In the genomic region with DNA sequence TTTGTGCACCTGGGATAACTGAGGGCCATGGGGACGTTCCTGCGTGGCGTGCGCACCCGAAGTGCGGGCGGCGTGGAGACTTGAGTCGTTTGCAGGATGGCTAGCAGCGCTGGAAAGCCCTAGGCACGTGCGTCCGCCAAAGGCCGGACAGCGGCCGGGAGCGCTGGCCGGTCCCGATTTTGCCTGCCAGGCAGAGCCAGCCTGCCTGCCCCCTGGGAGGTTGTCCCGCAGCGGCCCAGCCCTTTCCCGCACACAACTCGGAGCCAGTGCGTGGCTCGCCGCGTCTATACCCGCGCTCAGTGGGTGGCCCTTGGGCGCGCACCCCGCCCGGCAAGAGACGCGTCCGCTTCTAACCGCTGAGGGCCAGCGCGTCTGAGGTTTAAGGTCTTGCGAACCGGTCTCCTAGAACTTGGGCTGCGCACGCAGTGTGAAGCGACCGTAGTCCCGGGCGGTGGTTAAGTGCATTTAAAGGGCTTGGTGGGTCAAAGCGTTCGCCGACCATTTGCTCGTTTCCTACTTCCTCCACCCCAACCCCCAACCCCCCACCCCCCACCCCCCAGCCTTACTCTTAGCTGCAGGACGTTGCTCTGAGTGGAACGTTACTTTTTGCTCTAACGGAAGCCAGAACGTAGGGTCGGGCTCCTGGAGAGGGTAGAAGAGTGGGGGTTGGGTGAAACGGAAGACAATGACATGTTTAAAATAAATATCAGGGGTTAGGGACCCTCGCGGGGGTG, we compare ENCODE assay signal across 8 cellular contexts. TPM values are rescaled to one million over a fixed set of nuclear protein-coding genes. Genes with fewer than 3 reads are reported as not detected.
A peak's percentile ranks its signal among the peaks of the same experiment; 100 is the strongest.
DNase-seq lines count a peak whose midpoint lies in the region; ATAC-seq and TF ChIP-seq lines count a peak whose summit lies in the region.

No MANE protein-coding gene starts in this region.

- ATAC-seq in DND-41 (ENCODE audit: insufficient read depth, low read depth) (peak; percentile 76), GM21360 (IDR thresholded peaks at IDR 0.05; ENCODE audit: unreplicated experiment) (peak; percentile 35), GM18870 (IDR thresholded peaks at IDR 0.05; ENCODE audit: unreplicated experiment) (no peak)

- peak overlapping the region; percentile 97 for H2AFZ ChIP-seq in DND-41 (ENCODE audit: low read depth, low read length)

- DNase-seq in DND-41 (peak; percentile 85), HS-5 (ENCODE audit: low read depth) (peak; percentile 14), Peyer's patch (peak in 2 of 3 donors; percentile 65 to 72), astrocyte of the cerebellum (ENCODE audit: low read depth) (peak; percentile 6)
- DNase-seq in stimulated activated CD4-positive, alpha-beta T cell treated with anti-CD3 and anti-CD28 coated beads, Interleukin-12 subunit alpha, Interleukin-12 subunit beta, amount 100 ng/mL, for 24 hours (ENCODE audit: low read depth in 2 of 2) = peak; percentile 5 to 26

- no peak for TF ChIP-seq POLR2A in Peyer's patch (IDR thresholded peaks at IDR 0.05)

- no peaks in the 10 kb centered on the region for H3K9me3 ChIP-seq in DND-41 (ENCODE audit: insufficient read depth, low read length, severe bottlenecking)
- H3K9me3 ChIP-seq in Peyer's patch = no peaks in the 10 kb centered on the region
- no peaks in the 10 kb centered on the region for H3K9me3 ChIP-seq in iPS-18c (ENCODE audit: control insufficient read depth, insufficient read depth, low read length)

- peaks cover 63% of the 10 kb centered on the region for H3K4me1 ChIP-seq in DND-41 (ENCODE audit: insufficient read depth, low read length)
- peaks cover 0 to 12% (median 1%) of the 10 kb centered on the region in 4 donors for H3K4me1 ChIP-seq in Peyer's patch

- in situ Hi-C loops in astrocyte of the cerebellum (cut with HindIII; ENCODE audit: low sequenced_read_pairs) = no loop called here

- peak overlapping the region; percentile 100 for H3K27ac ChIP-seq in DND-41 (ENCODE audit: low read length)
- peak overlapping the region; percentile 25 to 76 (median 58) for H3K27ac ChIP-seq in Peyer's patch

- peak overlapping the region; percentile 99 for H3K9ac ChIP-seq in DND-41 (ENCODE audit: low read depth, low read length)

- H3K4me3 ChIP-seq in DND-41 (ENCODE audit: low read depth in 1 of 2, low read length in 2 of 2) = peak overlapping the region; percentile 67 to 98
- H3K4me3 ChIP-seq in Peyer's patch = peak overlapping the region; percentile 46 to 70 (median 62)
- H3K4me3 ChIP-seq in astrocyte of the cerebellum (ENCODE audit: low read depth, low read length) = peak overlapping the region; percentile 82
- peak overlapping the region; percentile 91 for H3K4me3 ChIP-seq in iPS-18c (ENCODE audit: insufficient read depth, low read depth, low read length)

- peaks cover 44% of the 10 kb centered on the region for H4K20me1 ChIP-seq in DND-41 (ENCODE audit: insufficient read depth, low read length)

- H3K79me2 ChIP-seq in DND-41 (ENCODE audit: insufficient read depth, low read length) = peaks cover 72% of the 10 kb centered on the region

- H3K36me3 ChIP-seq in DND-41 (ENCODE audit: insufficient read depth, low read length) = peaks cover 44% of the 10 kb centered on the region
- H3K36me3 ChIP-seq in Peyer's patch = no peaks in the 10 kb centered on the region

- no peaks in the 10 kb centered on the region for H3K27me3 ChIP-seq in DND-41 (ENCODE audit: insufficient read depth, low read length, poor library complexity)
- no peaks in the 10 kb centered on the region for H3K27me3 ChIP-seq in Peyer's patch

- H3K4me2 ChIP-seq in DND-41 (ENCODE audit: insufficient read depth, low read length) = peak overlapping the region; percentile 76

- TF ChIP-seq CTCF in DND-41 (IDR thresholded peaks at IDR 0.05; ENCODE audit: borderline replicate concordance, extremely low read depth, low read length, poor library complexity, severe bottlenecking) (no peak), Peyer's patch (IDR thresholded peaks at IDR 0.05) (no peak), astrocyte of the cerebellum (IDR thresholded peaks at IDR 0.05; ENCODE audit: low read depth, low read length, missing control alignments) (no peak)

RNA-seq across cellular contexts. Expression of a gene that starts 0.6 kb away (rescaled TPM):
- total RNA-seq in Peyer's patch = 100 to 1,000 TPM in 1 of 4 donors, 10 to 100 TPM in 3; 18.4 to 152 (median 46.1) TPM

Comparison
In these comparisons a context has a peak if more than half of its experiments do, and no peak if none do; other contexts are left out.
1. DNase-seq: peak in every context shown above with its lines; median percentile 85 in DND-41; 68 in Peyer's patch; 16 in stimulated activated CD4-positive, alpha-beta T cell treated with anti-CD3 and anti-CD28 coated beads, Interleukin-12 subunit alpha, Interleukin-12 subunit beta, amount 100 ng/mL, for 24 hours; 14 in HS-5; 6 in astrocyte of the cerebellum.